Comparison of ENCODE assay signal across 8 cellular contexts in genomic region chr9:101449071-101449721, GRCh38. TPM values are rescaled to one million over a fixed set of nuclear protein-coding genes. Genes with fewer than 3 reads are reported as not detected.
DNase-seq lines count a peak whose midpoint lies in the region; ATAC-seq lines count a peak whose summit lies in the region.

No MANE protein-coding gene starts in this region.

- H3K36me3 ChIP-seq in CD8-positive, alpha-beta memory T cell (ENCODE audit: insufficient read depth, low read length), result no peaks in the 10 kb centered on the region
- H3K36me3 ChIP-seq in endocrine pancreas (ENCODE audit: control insufficient read depth, insufficient read depth, low read length), result no peaks in the 10 kb centered on the region

- peaks cover 5 to 10% (median 10%) of the 10 kb centered on the region in 3 donors for H3K4me1 Mint-ChIP-seq in CD8-positive, alpha-beta memory T cell
- peaks cover 8% of the 10 kb centered on the region for H3K4me1 Mint-ChIP-seq in memory B cell

- H3K4me3 Mint-ChIP-seq in CD8-positive, alpha-beta memory T cell, result peak overlapping the region in 6 of 7 donors; percentile 31 to 73 (median 68)
- H3K4me3 Mint-ChIP-seq in memory B cell, result peak overlapping the region; percentile 78

- H3K4me3 ChIP-seq in CD8-positive, alpha-beta memory T cell (ENCODE audit: low read length), result no peak overlapping the region
- H3K4me3 ChIP-seq in endocrine pancreas (ENCODE audit: control insufficient read depth, insufficient read depth, low read length), result peak overlapping the region; percentile 29

- no peaks in the 10 kb centered on the region for H3K9me3 ChIP-seq in CD8-positive, alpha-beta memory T cell (ENCODE audit: low read length)
- no peaks in the 10 kb centered on the region for H3K9me3 ChIP-seq in endocrine pancreas (ENCODE audit: control insufficient read depth, low read length)

- no peak overlapping the region for H3K27ac ChIP-seq in CD8-positive, alpha-beta memory T cell (ENCODE audit: low read depth, low read length)

- peak overlapping the region; percentile 69 for H3K9ac ChIP-seq in endocrine pancreas (ENCODE audit: control insufficient read depth, insufficient read depth, low read length)

- CTCF ChIA-PET in CD8-positive, alpha-beta memory T cell (lab: Charles Lee), result interaction anchor here (1.3 kb wide), 1 partner anchor 10 kb away, joined by 4 read pairs; no protein-coding TSS in a partner anchor

- peaks cover 0 to 11% (median 5%) of the 10 kb centered on the region in 5 donors for H3K9me3 Mint-ChIP-seq in CD8-positive, alpha-beta memory T cell
- peaks cover 11% of the 10 kb centered on the region for H3K9me3 Mint-ChIP-seq in memory B cell

- POLR2A ChIA-PET in CD8-positive, alpha-beta memory T cell (lab: Charles Lee), result no interaction called here

- no peaks in the 10 kb centered on the region for H3K4me1 ChIP-seq in CD8-positive, alpha-beta memory T cell (ENCODE audit: insufficient read depth, low read length)
- H3K4me1 ChIP-seq in endocrine pancreas (ENCODE audit: control insufficient read depth, insufficient read depth, low read length), result peaks cover 14% of the 10 kb centered on the region

- H3K27me3 ChIP-seq in CD8-positive, alpha-beta memory T cell (ENCODE audit: insufficient read depth, low read length, poor library complexity, severe bottlenecking), result peaks cover 5% of the 10 kb centered on the region
- no peaks in the 10 kb centered on the region for H3K27me3 ChIP-seq in endocrine pancreas (ENCODE audit: control insufficient read depth, insufficient read depth, low read length)

- no peaks in the 10 kb centered on the region for H3K36me3 Mint-ChIP-seq in CD8-positive, alpha-beta memory T cell
- H3K36me3 Mint-ChIP-seq in memory B cell, result no peaks in the 10 kb centered on the region

- ATAC-seq in GM19452 (IDR thresholded peaks at IDR 0.05; ENCODE audit: unreplicated experiment), result peak; percentile 88
- ATAC-seq in HG03520 (IDR thresholded peaks at IDR 0.05; ENCODE audit: unreplicated experiment), result peak; percentile 99
- peak; percentile 98 for ATAC-seq in memory B cell (ENCODE audit: low read depth)

- H3K27me3 Mint-ChIP-seq in CD8-positive, alpha-beta memory T cell, result peaks cover 39 to 78% of the 10 kb centered on the region in 2 donors
- peaks cover 12% of the 10 kb centered on the region for H3K27me3 Mint-ChIP-seq in memory B cell

- peak; percentile 4 to 60 (median 19) for DNase-seq in CD8-positive, alpha-beta memory T cell
- peak; percentile 93 for DNase-seq in NCI-H748 (lab: John Stamatoyannopoulos, UW; ENCODE audit: unreplicated experiment)
- DNase-seq in activated CD8-positive, alpha-beta memory T cell treated with anti-CD3 and anti-CD28 coated beads, Interleukin-2, amount 50 U/mL, for 4 hours, result peak; percentile 47
- peak; percentile 56 to 67 for DNase-seq in memory B cell (ENCODE audit: low spot score in 2 of 2)
- peak; percentile 32 for DNase-seq in stimulated activated CD8-positive, alpha-beta memory T cell treated with anti-CD3 and anti-CD28 coated beads, Interleukin-15, amount 100 ng/mL, for 24 hours (ENCODE audit: low read depth)

- no peak overlapping the region for H3K27ac Mint-ChIP-seq in CD8-positive, alpha-beta memory T cell
- H3K27ac Mint-ChIP-seq in memory B cell, result no peak overlapping the region

RNA-seq across cellular contexts. Expression of gene ALDOB, which starts 13.6 kb away (rescaled TPM):
- total RNA-seq in CD8-positive, alpha-beta memory T cell, result not detected
- not detected for polyA plus RNA-seq in CD8-positive, alpha-beta memory T cell

RNA-seq across cellular contexts. Expression of gene ZNF189, which starts 50.5 kb away (rescaled TPM):
- total RNA-seq in CD8-positive, alpha-beta memory T cell, result 1 to 10 TPM; 9.7 to 9.9 TPM
- 2.9 TPM for polyA plus RNA-seq in CD8-positive, alpha-beta memory T cell

RNA-seq across cellular contexts. Expression of gene MRPL50, which starts 50.8 kb away (rescaled TPM):
- total RNA-seq in CD8-positive, alpha-beta memory T cell, result 10 to 100 TPM; 16.2 to 16.4 TPM
- 13.0 TPM for polyA plus RNA-seq in CD8-positive, alpha-beta memory T cell

Comparison
In these comparisons a context has a peak if more than half of its experiments do, and no peak if none do; other contexts are left out.
1. DNase-seq: peak in every context shown above with its lines; median percentile 93 in NCI-H748; 62 in memory B cell; 47 in activated CD8-positive, alpha-beta memory T cell treated with anti-CD3 and anti-CD28 coated beads, Interleukin-2, amount 50 U/mL, for 4 hours; 32 in stimulated activated CD8-positive, alpha-beta memory T cell treated with anti-CD3 and anti-CD28 coated beads, Interleukin-15, amount 100 ng/mL, for 24 hours; 19 in CD8-positive, alpha-beta memory T cell.